In the genomic region with DNA sequence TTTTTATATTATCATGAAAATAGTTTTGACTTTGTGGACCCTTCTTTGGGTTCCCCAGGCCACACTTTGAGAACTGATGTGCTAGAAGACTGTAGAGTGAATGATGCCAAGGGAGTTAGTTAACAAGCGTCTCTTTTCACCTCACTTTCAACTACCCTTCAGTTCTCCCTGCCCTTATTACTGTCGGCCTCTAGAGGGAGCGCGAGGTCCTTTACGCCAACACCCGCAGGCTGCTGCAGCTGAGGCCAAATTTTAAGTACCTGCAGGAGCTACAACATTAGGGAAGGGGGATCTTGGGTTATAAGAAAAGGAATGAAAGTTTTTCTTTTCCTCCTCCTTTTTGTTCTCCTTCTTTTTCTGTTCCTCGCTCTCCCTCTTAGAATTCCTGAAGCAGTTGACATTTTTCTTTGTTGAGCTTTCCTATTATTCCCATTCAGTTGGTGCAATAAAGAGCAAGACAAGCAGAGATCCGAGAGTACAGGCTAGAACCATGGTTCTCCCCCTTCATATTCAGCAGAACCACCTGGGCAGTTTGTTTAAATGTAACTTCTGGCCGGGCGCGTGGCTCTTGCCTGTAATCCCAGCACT, we compare ENCODE assay signal across 8 cellular contexts.
DNase-seq lines count a peak whose midpoint lies in the region; ATAC-seq and TF ChIP-seq lines count a peak whose summit lies in the region.

No MANE protein-coding gene starts in this region.

- H3K36me3 Mint-ChIP-seq in activated CD4-positive, alpha-beta T cell treated with anti-CD3 and anti-CD28 coated beads for 36 hours (ENCODE audit: low read depth) = no peaks in the 10 kb centered on the region

- H3K9me3 ChIP-seq in left lung = no peaks in the 10 kb centered on the region

- TF ChIP-seq CTCF in AG09309 (IDR thresholded peaks at IDR 0.05; ENCODE audit: control insufficient read depth, insufficient read depth, low read depth, low read length, missing control alignments) (peak; percentile 99), choroid plexus epithelial cell (conservative IDR thresholded peaks at IDR 0.05; ENCODE audit: low read depth, low read length) (peak; percentile 99), left lung (IDR thresholded peaks at IDR 0.05) (peak; percentile 86 to 92)

- no peaks in the 10 kb centered on the region for H3K36me3 ChIP-seq in left lung

- H3K4me1 Mint-ChIP-seq in activated CD4-positive, alpha-beta T cell treated with anti-CD3 and anti-CD28 coated beads for 36 hours = no peaks in the 10 kb centered on the region

- H3K27ac ChIP-seq in left lung = no peak overlapping the region

- intact Hi-C loops in activated CD4-positive, alpha-beta T cell treated with anti-CD3 and anti-CD28 coated beads for 36 hours (cut with DNase I, micrococcal nuclease) = loop anchor here (1.0 to 5.0 kb wide), 6 partner anchors 311 to 801 kb away; no protein-coding TSS in a partner anchor
- intact Hi-C loops in left lung (cut with DNase I) = no loop called here

- no peak overlapping the region for H3K27ac Mint-ChIP-seq in activated CD4-positive, alpha-beta T cell treated with anti-CD3 and anti-CD28 coated beads for 36 hours

- H3K4me3 ChIP-seq in AG09309 (ENCODE audit: control insufficient read depth, low read depth, low read length) = no peak overlapping the region
- H3K4me3 ChIP-seq in choroid plexus epithelial cell (ENCODE audit: low read depth, low read length) = no peak overlapping the region
- no peak overlapping the region for H3K4me3 ChIP-seq in left lung

- H3K27me3 ChIP-seq in left lung = no peaks in the 10 kb centered on the region

- H3K9me3 Mint-ChIP-seq in activated CD4-positive, alpha-beta T cell treated with anti-CD3 and anti-CD28 coated beads for 36 hours (ENCODE audit: low read depth) = no peaks in the 10 kb centered on the region

- H3K27me3 Mint-ChIP-seq in activated CD4-positive, alpha-beta T cell treated with anti-CD3 and anti-CD28 coated beads for 36 hours = no peaks in the 10 kb centered on the region

- H3K4me3 Mint-ChIP-seq in activated CD4-positive, alpha-beta T cell treated with anti-CD3 and anti-CD28 coated beads for 36 hours = no peak overlapping the region

- no peak for DNase-seq in AG09309 (ENCODE audit: low read depth)
- DNase-seq in NCI-H345 (lab: John Stamatoyannopoulos, UW) = peak; percentile 64
- DNase-seq in activated CD4-positive, alpha-beta T cell treated with anti-CD3 and anti-CD28 coated beads for 36 hours = peak; percentile 83
- DNase-seq in choroid plexus epithelial cell (ENCODE audit: low read depth) = peak; percentile 84
- peak; percentile 67 to 84 for DNase-seq in left lung
- DNase-seq in stimulated activated CD4-positive, alpha-beta T cell treated with anti-CD3 and anti-CD28 coated beads, TNF-alpha, amount 100 ng/mL, for 1 hour (ENCODE audit: low read depth in 3 of 3, low spot score in 1 of 3) = peak; percentile 30 to 59 (median 34)

- H3K4me1 ChIP-seq in left lung = no peaks in the 10 kb centered on the region

- CTCF ChIA-PET in activated CD4-positive, alpha-beta T cell treated with anti-CD3 and anti-CD28 coated beads for 36 hours (lab: Charles Lee) = interaction anchor here (0.6 to 13.6 kb wide), 44 partner anchors 9 to 1485 kb away, joined by 3 to 185 read pairs (median 3); no protein-coding TSS in a partner anchor

- POLR2A ChIA-PET in activated CD4-positive, alpha-beta T cell treated with anti-CD3 and anti-CD28 coated beads for 36 hours (lab: Charles Lee) = no interaction called here

- ATAC-seq in GM18520 (IDR thresholded peaks at IDR 0.05; ENCODE audit: unreplicated experiment) = peak; percentile 65
- ATAC-seq in HG03064 (IDR thresholded peaks at IDR 0.05; ENCODE audit: low read depth, unreplicated experiment) = peak; percentile 78
- ATAC-seq in activated CD4-positive, alpha-beta T cell treated with anti-CD3 and anti-CD28 coated beads for 36 hours = peak; percentile 81
- ATAC-seq in left lung = peak; percentile 98

Comparison
In these comparisons a context has a peak if more than half of its experiments do, and no peak if none do; other contexts are left out.
1. intact Hi-C loops: an anchor here in activated CD4-positive, alpha-beta T cell treated with anti-CD3 and anti-CD28 coated beads for 36 hours (1.0 to 5.0 kb wide); none called in left lung.